8 cellular contexts compared by ENCODE assay signal in genomic region chr4:55948726-55949479, GRCh38. TPM values are rescaled to one million over a fixed set of nuclear protein-coding genes. Genes with fewer than 3 reads are reported as not detected.
DNase-seq lines count a peak whose midpoint lies in the region; ATAC-seq lines count a peak whose summit lies in the region.

A gene with protein sequence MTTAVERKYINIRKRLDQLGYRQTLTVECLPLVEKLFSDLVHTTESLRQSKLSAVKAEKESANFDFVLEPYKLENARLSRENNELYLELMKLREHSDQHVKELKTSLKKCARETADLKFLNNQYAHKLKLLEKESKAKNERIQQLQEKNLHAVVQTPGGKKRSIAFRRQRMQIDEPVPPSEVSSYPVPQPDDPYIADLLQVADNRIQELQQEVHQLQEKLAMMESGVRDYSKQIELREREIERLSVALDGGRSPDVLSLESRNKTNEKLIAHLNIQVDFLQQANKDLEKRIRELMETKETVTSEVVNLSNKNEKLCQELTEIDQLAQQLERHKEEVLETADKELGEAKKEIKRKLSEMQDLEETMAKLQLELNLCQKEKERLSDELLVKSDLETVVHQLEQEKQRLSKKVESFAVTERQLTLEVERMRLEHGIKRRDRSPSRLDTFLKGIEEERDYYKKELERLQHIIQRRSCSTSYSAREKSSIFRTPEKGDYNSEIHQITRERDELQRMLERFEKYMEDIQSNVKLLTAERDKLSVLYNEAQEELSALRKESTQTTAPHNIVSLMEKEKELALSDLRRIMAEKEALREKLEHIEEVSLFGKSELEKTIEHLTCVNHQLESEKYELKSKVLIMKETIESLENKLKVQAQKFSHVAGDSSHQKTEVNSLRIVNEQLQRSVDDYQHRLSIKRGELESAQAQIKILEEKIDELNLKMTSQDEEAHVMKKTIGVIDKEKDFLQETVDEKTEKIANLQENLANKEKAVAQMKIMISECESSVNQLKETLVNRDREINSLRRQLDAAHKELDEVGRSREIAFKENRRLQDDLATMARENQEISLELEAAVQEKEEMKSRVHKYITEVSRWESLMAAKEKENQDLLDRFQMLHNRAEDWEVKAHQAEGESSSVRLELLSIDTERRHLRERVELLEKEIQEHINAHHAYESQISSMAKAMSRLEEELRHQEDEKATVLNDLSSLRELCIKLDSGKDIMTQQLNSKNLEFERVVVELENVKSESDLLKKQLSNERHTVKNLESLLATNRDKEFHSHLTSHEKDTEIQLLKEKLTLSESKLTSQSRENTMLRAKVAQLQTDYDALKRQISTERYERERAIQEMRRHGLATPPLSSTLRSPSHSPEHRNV (plus strand): TSS chr4:55948945. CDS start chr4:55952131, 3,186 bp downstream.

- in situ Hi-C loops in Caki2 (cut with HindIII; ENCODE audit: low pct_unique_long_range_greater_than_20kb, low sequenced_read_pairs), result no loop called here

- DNase-seq in Caki2 (ENCODE audit: low read depth) (peak; percentile 90), HT1080 (ENCODE audit: low read depth) (peak; percentile 94), medulla oblongata (ENCODE audit: extremely low spot score) (peak; percentile 95)
- peak; percentile 77 for DNase-seq in NK-92 treated with Interleukin-12 subunit alpha and Interleukin-12 subunit beta, amount 100 ng/mL, for 24 hours (lab: John Stamatoyannopoulos, UW)
- peak; percentile 97 for DNase-seq in activated CD8-positive, alpha-beta memory T cell treated with anti-CD3 and anti-CD28 coated beads for 24 hours
- peak; percentile 78 for DNase-seq in effector CD8-positive, alpha-beta T cell (lab: John Stamatoyannopoulos, UW)
- peak; percentile 83 to 87 (median 87) for DNase-seq in stimulated activated CD4-positive, alpha-beta T cell treated with anti-CD3 and anti-CD28 coated beads, TNF-alpha, amount 100 ng/mL, for 48 hours (ENCODE audit: low read depth in 3 of 3)

- peak; percentile 74 for ATAC-seq in GM21367 (IDR thresholded peaks at IDR 0.05; ENCODE audit: unreplicated experiment)

RNA-seq across cellular contexts. Expression of the gene that starts here (rescaled TPM):
- total RNA-seq in Caki2 (2014; rRNA removed; shearing (Covaris generic); ENCODE audit: low replicate concordance), result 0.81 and 5.2 TPM in 2 replicates
- 8.1 and 8.7 TPM in 2 replicates for total RNA-seq in HT1080 (2014; rRNA removed; shearing (Covaris generic))
- polyA plus RNA-seq in HT1080 (2015; cell fraction: cytosol; rRNA removed), result 6.5 and 7.6 TPM in 2 replicates
- polyA plus RNA-seq in HT1080 (2015; cell fraction: nucleus; rRNA removed), result 15.7 and 20.4 TPM in 2 replicates

Comparison
In these comparisons a context has a peak if more than half of its experiments do, and no peak if none do; other contexts are left out.
1. Peak in every context shown above with its lines: DNase-seq and ATAC-seq.